ENCODE assay signal across 1 cellular context in genomic region chr10:69043931-69044531, GRCh38.
TF ChIP-seq lines count a peak whose summit lies in the region.

No MANE protein-coding gene starts in this region.

TF ChIP-seq in IMR-90, 13 proteins besides CTCF, POLR2A, EP300 and RAD21 (continued from another document):
- TF ChIP-seq BHLHE40 (IDR thresholded peaks at IDR 0.05; ENCODE audit: low read depth, low read length) (no peak), FOS (IDR thresholded peaks at IDR 0.05; ENCODE audit: low read depth, low read length) (no peak), NFE2L2 (IDR thresholded peaks at IDR 0.05; ENCODE audit: low read depth, low read length) (no peak), MXI1 (IDR thresholded peaks at IDR 0.05; ENCODE audit: borderline replicate concordance, low read depth, low read length) (no peak), RCOR1 (IDR thresholded peaks at IDR 0.05; ENCODE audit: insufficient replicate concordance, low read length) (no peak), USF2 (IDR thresholded peaks at IDR 0.05; ENCODE audit: low read depth, low read length) (no peak), ELK1 (IDR thresholded peaks at IDR 0.05; ENCODE audit: borderline replicate concordance, low read depth, low read length) (no peak)
